In the genomic region with DNA sequence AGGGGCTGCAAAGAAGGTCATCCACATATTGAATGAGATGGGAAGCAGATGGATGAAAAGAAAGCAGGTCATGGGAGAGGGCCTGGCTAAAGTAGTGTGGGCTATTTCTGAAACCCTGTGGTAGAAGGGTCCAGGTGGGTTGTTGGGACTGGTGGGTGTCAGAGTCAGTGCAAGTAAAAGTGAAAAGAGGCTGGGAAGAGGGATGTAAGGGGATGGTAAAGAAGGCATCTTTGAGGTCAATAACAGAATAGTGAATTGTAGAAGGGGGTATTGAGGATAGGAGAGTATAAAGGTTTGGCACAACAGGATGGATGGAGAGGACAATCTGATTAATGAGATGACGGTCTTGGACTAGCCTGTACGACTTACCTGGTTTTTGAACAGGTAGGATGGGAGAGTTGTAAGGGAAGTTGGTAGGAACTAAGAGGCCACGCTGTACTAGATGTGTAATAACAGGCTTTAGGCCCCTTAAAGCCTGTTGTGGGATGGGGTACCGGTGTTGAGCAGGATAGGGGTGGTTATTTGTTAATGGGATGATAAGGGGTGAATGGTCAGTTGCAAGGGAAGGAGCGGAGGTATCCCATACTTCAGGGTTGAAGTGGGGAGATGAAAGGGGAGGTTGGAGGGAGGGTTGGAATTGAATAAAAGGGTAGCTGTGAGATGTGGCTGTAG, we compare ENCODE assay signal across 22 cellular contexts.
"Had no signal": no experiment of that assay in that cellular context is flagged by ENCODE, and none has a peak within 500 bp of the region (broad histone marks: within the 10 kb centered on the region; RNA-seq: fewer than 3 reads in every experiment).

No MANE protein-coding gene starts in this region.

- H3K9me3 ChIP-seq: MG63, SJSA1 had no signal

- H3K4me2 ChIP-seq: PC-9 had no signal

- DNase-seq: Karpas-422, KG1, MG63, NCI-H1092, NCI-H1105 treated with DMSO at 0.1 percent for 48 hours, NCI-H1417 treated with DMSO at 0.1 percent for 48 hours, NCI-H146, NCI-H1694 treated with DMSO at 0.1 percent for 48 hours, NCI-H1930, NCI-H2081, NCI-H2107, NCI-H2227 treated with DMSO at 0.1 percent for 48 hours, NCI-H524, NCI-H526 treated with DMSO at 0.1 percent for 48 hours, NCI-H748 treated with DMSO at 0.1 percent for 48 hours, PC-9, Peyer's patch, Right ventricle myocardium superior, RPMI8226, SIG-M5 had no signal

- H3K4me3 ChIP-seq: MG63, PC-9, Peyer's patch, SJSA1, SK-N-MC had no signal

- H3K27ac ChIP-seq: PC-9, Peyer's patch, SJSA1, SK-N-MC had no signal

- H3K4me1 ChIP-seq: Peyer's patch, SJSA1 had no signal

- H3K27me3 ChIP-seq: MG63, Peyer's patch, SJSA1 had no signal

- H3K36me3 ChIP-seq: MG63, Peyer's patch, SJSA1 had no signal
